ENCODE assay signal across 30 cellular contexts in genomic region chr14:61593330-61593729, GRCh38.
DNase-seq lines count a peak whose midpoint lies in the region; ATAC-seq, FAIRE-seq and TF ChIP-seq lines count a peak whose summit lies in the region.
"Had no signal": no experiment of that assay in that cellular context is flagged by ENCODE, and none has a peak within 500 bp of the region (broad histone marks: within the 10 kb centered on the region; RNA-seq: fewer than 3 reads in every experiment).

No MANE protein-coding gene starts in this region.

- H3K9me1 ChIP-seq in K562 (ENCODE audit: control insufficient read depth, insufficient read depth, low read length) = no peaks in the 10 kb centered on the region

- no peak for DNase-seq in activated T-cell treated with anti-CD3 and anti-CD28 coated beads, Interleukin-2, amount 50 U/mL, for 24 hours
- DNase-seq in activated T-cell treated with anti-CD3 and anti-CD28 coated beads for 4 hours (no peak), K562 (ENCODE audit: extremely low read depth in 1 of 4, low spot score in 3 of 4) (no peak), osteocyte (ENCODE audit: extremely low spot score, unreplicated experiment) (no peak)
- no peak for DNase-seq in stimulated activated naive CD4-positive, alpha-beta T cell treated with Interleukin-2 at 50 U/mL for 16 hours (lab: John Stamatoyannopoulos, UW)
- DNase-seq: activated CD4-positive, alpha-beta T cell treated with anti-CD3 and anti-CD28 coated beads, Interleukin-2, amount 50 U/mL, for 1 hour; activated CD8-positive, alpha-beta memory T cell treated with anti-CD3 and anti-CD28 coated beads, Interleukin-2, amount 10 ng/mL, durations not matched to agents 7 days and 5 days; activated naive CD8-positive, alpha-beta T cell treated with anti-CD3 and anti-CD28 coated beads, Interleukin-2, amount 10 ng/mL, durations not matched to agents 7 days and 5 days; central memory CD4-positive, alpha-beta T cell; esophagus squamous epithelium; GDM1; NCI-H2107; NCI-H446; NCI-H774; pancreas; SIG-M5; small intestine; SW 1271; thyroid gland; uterus had no signal

- H3K4me3 ChIP-seq in HEK293 (ENCODE audit: low read depth, low read length) (no peak overlapping the region), K562 (no peak overlapping the region)
- H3K4me3 ChIP-seq: esophagus squamous epithelium, pancreas, thyroid gland, uterus had no signal

- intact Hi-C loops in K562 (cut with micrococcal nuclease) = no loop called here

- H3K4me3 Mint-ChIP-seq in activated T-cell treated with anti-CD3 and anti-CD28 coated beads, Interleukin-2, amount 50 U/mL, for 24 hours = no peak overlapping the region
- no peak overlapping the region for H3K4me3 Mint-ChIP-seq in osteocyte (ENCODE audit: unreplicated experiment)
- H3K4me3 Mint-ChIP-seq: activated CD8-positive, alpha-beta memory T cell treated with anti-CD3 and anti-CD28 coated beads, Interleukin-2, amount 10 ng/mL, durations not matched to agents 7 days and 5 days; activated T-helper 1 cell treated with anti-CD3 and anti-CD28 coated beads, Interleukin-12 subunit alpha, Interleukin-12 subunit beta, Interleukin-2, Interleukin-4 antibody, amounts not matched to agents 30 ng/mL and 10 ng/mL and 1 ng/mL, durations not matched to agents 14 hours and 24 hours and 36 hours; nephron had no signal

- H3K9me3 Mint-ChIP-seq in activated T-cell treated with anti-CD3 and anti-CD28 coated beads, Interleukin-2, amount 50 U/mL, for 24 hours = peaks cover 11% of the 10 kb centered on the region
- H3K9me3 Mint-ChIP-seq in osteocyte (ENCODE audit: unreplicated experiment) = peaks cover 6% of the 10 kb centered on the region

- TF ChIP-seq CTCF in HEK293 (tag by site-specific recombination; IDR thresholded peaks at IDR 0.05) = no peak
- no peak for TF ChIP-seq CTCF in K562 (IDR thresholded peaks at IDR 0.05 in 2 of 3, conservative IDR thresholded peaks at IDR 0.05 in 1 of 3; ENCODE audit: insufficient read depth in 2 of 3, low read depth in 1 of 3, low read length in 3 of 3)
- no peak for TF ChIP-seq CTCF in osteocyte (IDR thresholded peaks at IDR 0.05)

- no peak for TF ChIP-seq EP300 in K562 (IDR thresholded peaks at IDR 0.05; ENCODE audit: low read length)

- H3K36me3 Mint-ChIP-seq in activated T-cell treated with anti-CD3 and anti-CD28 coated beads, Interleukin-2, amount 50 U/mL, for 24 hours (ENCODE audit: low read depth) = no peaks in the 10 kb centered on the region
- no peaks in the 10 kb centered on the region for H3K36me3 Mint-ChIP-seq in osteocyte (ENCODE audit: unreplicated experiment)
- H3K36me3 Mint-ChIP-seq: IgD-negative memory B cell had no signal

- no peak for TF ChIP-seq POLR2A in K562 (conservative IDR thresholded peaks at IDR 0.05)

- FAIRE-seq in K562 (lab: Jason Lieb, UNC) = no peak
- FAIRE-seq: A204.1, endometrium, frontal cortex, pancreas, small intestine had no signal

- H4K20me1 ChIP-seq in K562 (replicated peaks; ENCODE audit: control insufficient read depth, insufficient read depth, low read length) = no peaks in the 10 kb centered on the region

- WGBS in K562 (ENCODE audit: insufficient coverage, low coverage, missing lambda C conversion rate) = 12% methylated on average over 3 of the region's 3 CpGs

- no peak overlapping the region for H3K27ac ChIP-seq in HEK293 (ENCODE audit: extremely low read depth, low read depth, low read length)
- H3K27ac ChIP-seq in K562 (ENCODE audit: extremely low read depth, low read depth, low read length) = no peak overlapping the region
- H3K27ac ChIP-seq: esophagus squamous epithelium, pancreas, thyroid gland, uterus had no signal

- H3K27me3 ChIP-seq in K562 (ENCODE audit: control insufficient read depth in 2 of 2, insufficient read depth in 2 of 2, low read length in 2 of 2) = peaks cover 0 to 20% of the 10 kb centered on the region in 2 experiments; a peak in 3 of 5 replicates
- H3K27me3 ChIP-seq: esophagus squamous epithelium, pancreas, thyroid gland, uterus had no signal

- no peak overlapping the region for H3K9ac ChIP-seq in K562 (ENCODE audit: insufficient read depth in 1 of 2, low read depth in 2 of 2, low read length in 2 of 2)

- in situ Hi-C loops in K562 (cut with MboI) = no loop called here

- ATAC-seq in K562 (no peak), GM18861 (IDR thresholded peaks at IDR 0.05; ENCODE audit: unreplicated experiment) (no peak), HG02678 (IDR thresholded peaks at IDR 0.05; ENCODE audit: unreplicated experiment) (no peak)
- ATAC-seq: HCT116 had no signal

- no peaks in the 10 kb centered on the region for H3K27me3 Mint-ChIP-seq in activated T-cell treated with anti-CD3 and anti-CD28 coated beads, Interleukin-2, amount 50 U/mL, for 24 hours
- H3K27me3 Mint-ChIP-seq in osteocyte (ENCODE audit: unreplicated experiment) = no peaks in the 10 kb centered on the region
- H3K27me3 Mint-ChIP-seq: activated CD8-positive, alpha-beta memory T cell treated with anti-CD3 and anti-CD28 coated beads, Interleukin-2, amount 10 ng/mL, durations not matched to agents 7 days and 5 days; activated naive CD8-positive, alpha-beta T cell treated with anti-CD3 and anti-CD28 coated beads, Interleukin-2, amount 10 ng/mL, durations not matched to agents 7 days and 5 days; IgD-negative memory B cell had no signal

- CTCF ChIA-PET in HEK293 (lab: Yijun Ruan, JAX) (interaction anchor here (0.6 kb wide), 1 partner anchor 132 kb away, joined by 3 read pairs; no protein-coding TSS in a partner anchor), K562 (lab: Yijun Ruan, JAX; ENCODE audit: low intra/inter-chr PET ratio) (no interaction called here)

- H3K4me1 ChIP-seq in HEK293 (ENCODE audit: control insufficient read depth, insufficient read depth, low read length) (peaks cover 2% of the 10 kb centered on the region), K562 (replicated peaks in 1 of 2; ENCODE audit: control insufficient read depth in 2 of 2, insufficient read depth in 2 of 2, low read length in 2 of 2) (no peaks in the 10 kb centered on the region)
- H3K4me1 ChIP-seq: uterus had no signal

- no peaks in the 10 kb centered on the region; a peak in 1 of 3 replicates for H3K36me3 ChIP-seq in HEK293 (ENCODE audit: control insufficient read depth in 2 of 2, insufficient read depth in 1 of 2, low read length in 2 of 2)
- H3K36me3 ChIP-seq in K562 (ENCODE audit: control insufficient read depth, insufficient read depth, low read length) = no peaks in the 10 kb centered on the region
- H3K36me3 ChIP-seq: esophagus squamous epithelium, pancreas, thyroid gland, uterus had no signal

- TF ChIP-seq RAD21 in K562 (CRISPR knock-in tag; conservative IDR thresholded peaks at IDR 0.05 in 1 of 2, IDR thresholded peaks at IDR 0.05 in 1 of 2) = no peak

- H2AFZ ChIP-seq in K562 (ENCODE audit: low read depth, low read length) = no peak overlapping the region

- H3K4me2 ChIP-seq in K562 (ENCODE audit: insufficient read depth, low read length) = no peak overlapping the region

- H3K4me1 Mint-ChIP-seq in activated T-cell treated with anti-CD3 and anti-CD28 coated beads, Interleukin-2, amount 50 U/mL, for 24 hours (ENCODE audit: low read depth) = peaks cover 76% of the 10 kb centered on the region
- H3K4me1 Mint-ChIP-seq in osteocyte (ENCODE audit: unreplicated experiment) = peaks cover 52% of the 10 kb centered on the region

- BruUV-seq in K562 (replicated peaks; lab: Mats Ljungman, UMichigan) = no TSS peak

- peak overlapping the region; percentile 98 for H3K27ac Mint-ChIP-seq in activated T-cell treated with anti-CD3 and anti-CD28 coated beads, Interleukin-2, amount 50 U/mL, for 24 hours
- peak overlapping the region; percentile 39 for H3K27ac Mint-ChIP-seq in osteocyte (ENCODE audit: unreplicated experiment)
- H3K27ac Mint-ChIP-seq: IgD-negative memory B cell, nephron had no signal

- H3K9me3 ChIP-seq in HEK293 (ENCODE audit: control insufficient read depth, insufficient read depth, low read depth, low read length) = no peaks in the 10 kb centered on the region
- H3K9me3 ChIP-seq in K562 (replicated peaks; ENCODE audit: control insufficient read depth, insufficient read depth, low read depth, low read length) = no peaks in the 10 kb centered on the region
- H3K9me3 ChIP-seq: esophagus squamous epithelium, pancreas, thyroid gland, uterus had no signal

- POLR2A ChIA-PET in HEK293 (lab: Yijun Ruan, JAX) (no interaction called here), K562 (lab: Yijun Ruan, JAX) (no interaction called here)

- no peaks in the 10 kb centered on the region for H3K79me2 ChIP-seq in K562 (ENCODE audit: control insufficient read depth, insufficient read depth, low read length)

TF ChIP-seq in K562, 482 proteins besides CTCF, POLR2A, EP300 and RAD21:
- TF ChIP-seq DLX4 (CRISPR knock-in tag; IDR thresholded peaks at IDR 0.05) (no peak), ZNF316 (IDR thresholded peaks at IDR 0.05) (0 out of 2 replicates have a peak, but pooled peaks have one; percentile 13)
